In the genomic region with DNA sequence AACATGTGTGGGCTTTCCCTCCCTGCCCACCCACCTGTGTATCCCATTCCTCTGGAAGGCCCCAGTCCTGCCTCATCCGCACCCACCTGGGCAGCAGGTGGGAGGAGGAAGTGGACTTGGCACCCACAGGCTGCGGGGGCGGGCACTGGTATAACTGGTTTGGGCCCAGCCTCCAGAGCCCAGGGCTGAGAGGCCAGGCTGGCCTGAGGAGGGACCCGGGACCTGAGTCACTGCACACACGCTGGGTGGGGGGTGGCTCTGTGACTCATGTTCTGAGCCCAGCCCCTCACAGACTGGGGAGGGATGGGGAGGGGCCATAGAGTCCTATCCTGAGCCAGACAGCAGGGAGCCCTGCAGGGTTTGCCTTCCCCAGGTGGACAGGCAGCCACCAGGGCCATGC, we compare ENCODE assay signal across 1 cellular context.
A peak's percentile ranks its signal among the peaks of the same experiment; 100 is the strongest.
TF ChIP-seq lines count a peak whose summit lies in the region.

No MANE protein-coding gene starts in this region.

TF ChIP-seq in HEK293, 187 proteins besides CTCF, POLR2A, EP300 and RAD21 (continued from another document):
- TF ChIP-seq, protein P1, sequence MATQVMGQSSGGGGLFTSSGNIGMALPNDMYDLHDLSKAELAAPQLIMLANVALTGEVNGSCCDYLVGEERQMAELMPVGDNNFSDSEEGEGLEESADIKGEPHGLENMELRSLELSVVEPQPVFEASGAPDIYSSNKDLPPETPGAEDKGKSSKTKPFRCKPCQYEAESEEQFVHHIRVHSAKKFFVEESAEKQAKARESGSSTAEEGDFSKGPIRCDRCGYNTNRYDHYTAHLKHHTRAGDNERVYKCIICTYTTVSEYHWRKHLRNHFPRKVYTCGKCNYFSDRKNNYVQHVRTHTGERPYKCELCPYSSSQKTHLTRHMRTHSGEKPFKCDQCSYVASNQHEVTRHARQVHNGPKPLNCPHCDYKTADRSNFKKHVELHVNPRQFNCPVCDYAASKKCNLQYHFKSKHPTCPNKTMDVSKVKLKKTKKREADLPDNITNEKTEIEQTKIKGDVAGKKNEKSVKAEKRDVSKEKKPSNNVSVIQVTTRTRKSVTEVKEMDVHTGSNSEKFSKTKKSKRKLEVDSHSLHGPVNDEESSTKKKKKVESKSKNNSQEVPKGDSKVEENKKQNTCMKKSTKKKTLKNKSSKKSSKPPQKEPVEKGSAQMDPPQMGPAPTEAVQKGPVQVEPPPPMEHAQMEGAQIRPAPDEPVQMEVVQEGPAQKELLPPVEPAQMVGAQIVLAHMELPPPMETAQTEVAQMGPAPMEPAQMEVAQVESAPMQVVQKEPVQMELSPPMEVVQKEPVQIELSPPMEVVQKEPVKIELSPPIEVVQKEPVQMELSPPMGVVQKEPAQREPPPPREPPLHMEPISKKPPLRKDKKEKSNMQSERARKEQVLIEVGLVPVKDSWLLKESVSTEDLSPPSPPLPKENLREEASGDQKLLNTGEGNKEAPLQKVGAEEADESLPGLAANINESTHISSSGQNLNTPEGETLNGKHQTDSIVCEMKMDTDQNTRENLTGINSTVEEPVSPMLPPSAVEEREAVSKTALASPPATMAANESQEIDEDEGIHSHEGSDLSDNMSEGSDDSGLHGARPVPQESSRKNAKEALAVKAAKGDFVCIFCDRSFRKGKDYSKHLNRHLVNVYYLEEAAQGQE (tag by site-specific recombination; IDR thresholded peaks at IDR 0.05) = no peak
- TF ChIP-seq ZNF658 (tag by site-specific recombination; IDR thresholded peaks at IDR 0.05) (no peak), ZNF274 (IDR thresholded peaks at IDR 0.05; ENCODE audit: low read length) (no peak), ZNF274 (tag by site-specific recombination; IDR thresholded peaks at IDR 0.05; ENCODE audit: borderline replicate concordance) (no peak), ZNF558 (tag by site-specific recombination; IDR thresholded peaks at IDR 0.05) (no peak), ZNF664 (tag by site-specific recombination; IDR thresholded peaks at IDR 0.05) (no peak), MEIS1 (CRISPR knock-in tag; IDR thresholded peaks at IDR 0.05; ENCODE audit: borderline replicate concordance) (no peak), ZNF292 (tag by site-specific recombination; IDR thresholded peaks at IDR 0.05; ENCODE audit: borderline replicate concordance, low read depth) (no peak)
- TF ChIP-seq, protein P2, sequence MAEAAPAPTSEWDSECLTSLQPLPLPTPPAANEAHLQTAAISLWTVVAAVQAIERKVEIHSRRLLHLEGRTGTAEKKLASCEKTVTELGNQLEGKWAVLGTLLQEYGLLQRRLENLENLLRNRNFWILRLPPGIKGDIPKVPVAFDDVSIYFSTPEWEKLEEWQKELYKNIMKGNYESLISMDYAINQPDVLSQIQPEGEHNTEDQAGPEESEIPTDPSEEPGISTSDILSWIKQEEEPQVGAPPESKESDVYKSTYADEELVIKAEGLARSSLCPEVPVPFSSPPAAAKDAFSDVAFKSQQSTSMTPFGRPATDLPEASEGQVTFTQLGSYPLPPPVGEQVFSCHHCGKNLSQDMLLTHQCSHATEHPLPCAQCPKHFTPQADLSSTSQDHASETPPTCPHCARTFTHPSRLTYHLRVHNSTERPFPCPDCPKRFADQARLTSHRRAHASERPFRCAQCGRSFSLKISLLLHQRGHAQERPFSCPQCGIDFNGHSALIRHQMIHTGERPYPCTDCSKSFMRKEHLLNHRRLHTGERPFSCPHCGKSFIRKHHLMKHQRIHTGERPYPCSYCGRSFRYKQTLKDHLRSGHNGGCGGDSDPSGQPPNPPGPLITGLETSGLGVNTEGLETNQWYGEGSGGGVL (tag by site-specific recombination; IDR thresholded peaks at IDR 0.05) = peak; percentile 52
